ENCODE assay signal across 15 cellular contexts in the genomic region with DNA sequence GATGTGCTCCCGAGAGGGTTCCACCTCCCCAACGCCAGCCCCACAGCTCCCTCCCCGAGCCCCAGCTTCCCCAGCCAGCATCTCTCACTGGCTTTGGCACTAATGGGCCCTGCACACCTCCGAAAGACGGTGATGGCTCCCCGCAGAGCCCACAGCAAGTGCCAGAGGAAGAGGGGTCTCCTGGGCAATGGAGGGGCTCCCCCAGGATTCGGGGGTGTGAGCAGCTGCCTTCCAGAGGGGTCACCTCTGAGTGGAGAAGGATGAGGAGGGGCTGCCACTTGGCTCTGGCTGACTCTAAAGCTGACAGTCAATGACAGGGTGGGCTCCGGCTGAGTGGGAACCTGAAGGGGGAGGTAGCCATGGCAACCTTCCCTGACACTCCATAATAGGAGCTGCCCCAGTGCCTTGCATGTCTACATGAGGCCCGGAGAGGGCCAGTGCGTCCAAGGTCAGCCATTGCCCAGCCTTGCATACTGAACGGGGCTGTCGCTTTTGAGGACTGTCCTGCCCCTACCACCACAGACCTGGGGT.
DNase-seq lines count a peak whose midpoint lies in the region; ATAC-seq and TF ChIP-seq lines count a peak whose summit lies in the region.
"Had no signal": no experiment of that assay in that cellular context is flagged by ENCODE, and none has a peak within 500 bp of the region (broad histone marks: within the 10 kb centered on the region; RNA-seq: fewer than 3 reads in every experiment).

No MANE protein-coding gene starts in this region.

- peak; percentile 34; the same call in 2 of the 3 replicates for ATAC-seq in GM23338
- no peak for ATAC-seq in central memory CD8-positive, alpha-beta T cell (replicated peaks; ENCODE audit: extremely low read depth, poor library complexity, severe bottlenecking)
- ATAC-seq in HG03469 (IDR thresholded peaks at IDR 0.05; ENCODE audit: unreplicated experiment), result no peak

- no peak overlapping the region for H3K27ac Mint-ChIP-seq in GM23338
- peak overlapping the region; percentile 62 for H3K27ac Mint-ChIP-seq in central memory CD8-positive, alpha-beta T cell (ENCODE audit: low read depth)

- H2AFZ ChIP-seq in GM23338, result no peak overlapping the region
- no peak overlapping the region for H2AFZ ChIP-seq in osteoblast (ENCODE audit: low read length)
- H2AFZ ChIP-seq: GM23248 had no signal

- POLR2A ChIA-PET in A673 (lab: Charles Lee; ENCODE audit: low non-redundant PET), result no interaction called here

- H3K27ac ChIP-seq in BLaER1 treated with 17β-estradiol and CSF1 and Interleukin-3, amounts not matched to agents 10 nM and 100 nM, result no peak overlapping the region
- no peak overlapping the region for H3K27ac ChIP-seq in GM23338 (ENCODE audit: low read depth)
- H3K27ac ChIP-seq in osteoblast (ENCODE audit: low read depth, low read length), result no peak overlapping the region
- H3K27ac ChIP-seq in A673 (ENCODE audit: low read depth, low read length, poor library complexity, severe bottlenecking), result no peak overlapping the region
- H3K27ac ChIP-seq: GM23248, KMS-11, RWPE1 had no signal

- no peaks in the 10 kb centered on the region for H3K36me3 Mint-ChIP-seq in GM23338 (ENCODE audit: low read depth)
- H3K36me3 Mint-ChIP-seq in central memory CD8-positive, alpha-beta T cell (ENCODE audit: insufficient read depth), result peaks cover 2% of the 10 kb centered on the region

- no peaks in the 10 kb centered on the region for H3K9me3 Mint-ChIP-seq in GM23338
- H3K9me3 Mint-ChIP-seq in central memory CD8-positive, alpha-beta T cell, result no peaks in the 10 kb centered on the region

- TF ChIP-seq CTCF in GM23338 (conservative IDR thresholded peaks at IDR 0.05; ENCODE audit: low read depth in 2 of 2) (no peak), osteoblast (IDR thresholded peaks at IDR 0.05; ENCODE audit: extremely low read depth, low read depth, low read length) (no peak), A673 (conservative IDR thresholded peaks at IDR 0.05; ENCODE audit: low read depth, low read length) (no peak)

- CTCF ChIA-PET in A673 (lab: Charles Lee), result interaction anchor here (1.4 kb wide), 1 partner anchor 14 kb away, joined by 5 read pairs; no protein-coding TSS in a partner anchor

- intact Hi-C loops in A673 (cut with micrococcal nuclease; ENCODE audit: unreplicated experiment), result no loop called here

- DNase-seq in GM23338 (ENCODE audit: low spot score) (no peak), osteoblast (ENCODE audit: insufficient read length, low spot score, missing footprints) (peak; percentile 6), A673 (ENCODE audit: low spot score) (no peak), HK-2 (ENCODE audit: unreplicated experiment) (no peak)
- no peak for DNase-seq in central memory CD8-positive, alpha-beta T cell (ENCODE audit: low spot score in 2 of 2)
- DNase-seq: GM23248, MM.1S, NCI-H1417, NCI-H2029, NCI-H226, NCI-H526 had no signal

- BruUV-seq in A673 (replicated peaks; lab: Mats Ljungman, UMichigan), result no TSS peak

- H3K4me3 ChIP-seq in BLaER1 treated with 17β-estradiol and CSF1 and Interleukin-3, amounts not matched to agents 10 nM and 100 nM, result no peak overlapping the region
- H3K4me3 ChIP-seq in GM23338 (no peak overlapping the region), osteoblast (ENCODE audit: insufficient read depth, low read length) (no peak overlapping the region), A673 (ENCODE audit: low read depth, low read length, poor library complexity, severe bottlenecking) (no peak overlapping the region)
- H3K4me3 ChIP-seq: GM23248 had no signal

- no peaks in the 10 kb centered on the region for H3K36me3 ChIP-seq in BLaER1 treated with 17β-estradiol and CSF1 and Interleukin-3, amounts not matched to agents 10 nM and 100 nM
- H3K36me3 ChIP-seq in GM23338 (ENCODE audit: insufficient read depth) (no peaks in the 10 kb centered on the region), osteoblast (ENCODE audit: insufficient read depth, low read length) (no peaks in the 10 kb centered on the region), A673 (ENCODE audit: insufficient read depth, low read length, poor library complexity, severe bottlenecking) (no peaks in the 10 kb centered on the region)

- peaks cover 11% of the 10 kb centered on the region for H3K4me1 Mint-ChIP-seq in GM23338
- peaks cover 27% of the 10 kb centered on the region for H3K4me1 Mint-ChIP-seq in central memory CD8-positive, alpha-beta T cell

- peaks cover 9% of the 10 kb centered on the region for H3K27me3 Mint-ChIP-seq in GM23338 (ENCODE audit: insufficient read depth, low read depth, poor library complexity)
- H3K27me3 Mint-ChIP-seq in central memory CD8-positive, alpha-beta T cell, result no peaks in the 10 kb centered on the region

- no peaks in the 10 kb centered on the region for H3F3A ChIP-seq in GM23338 (replicated peaks; ENCODE audit: low read depth)

- H3K9me2 ChIP-seq in GM23338 (ENCODE audit: insufficient read depth), result no peaks in the 10 kb centered on the region

- no peak overlapping the region for H3K4me3 Mint-ChIP-seq in GM23338
- H3K4me3 Mint-ChIP-seq in central memory CD8-positive, alpha-beta T cell, result no peak overlapping the region

- H3K9ac ChIP-seq in BLaER1 treated with 17β-estradiol and CSF1 and Interleukin-3, amounts not matched to agents 10 nM and 100 nM, result no peak overlapping the region
- H3K9ac ChIP-seq: GM23248, KMS-11 had no signal

- H3K9me3 ChIP-seq in BLaER1 treated with 17β-estradiol and CSF1 and Interleukin-3, amounts not matched to agents 10 nM and 100 nM (replicated peaks in 1 of 11), result peaks cover 0 to 7% (median 6%) of the 10 kb centered on the region in 11 experiments; a peak in 7 of 22 replicates
- no peaks in the 10 kb centered on the region for H3K9me3 ChIP-seq in osteoblast (ENCODE audit: low read depth, low read length)
- H3K9me3 ChIP-seq in A673 (ENCODE audit: low read depth, low read length, poor library complexity, severe bottlenecking), result no peaks in the 10 kb centered on the region

- H3K79me2 ChIP-seq in GM23338 (replicated peaks; ENCODE audit: insufficient read depth) (no peaks in the 10 kb centered on the region), osteoblast (ENCODE audit: insufficient read depth, low read length) (no peaks in the 10 kb centered on the region)

- peaks cover 93 to 97% (median 95%) of the 10 kb centered on the region in 11 experiments for H3K27me3 ChIP-seq in BLaER1 treated with 17β-estradiol and CSF1 and Interleukin-3, amounts not matched to agents 10 nM and 100 nM
- H3K27me3 ChIP-seq in GM23338 (ENCODE audit: insufficient read depth) (no peaks in the 10 kb centered on the region), osteoblast (ENCODE audit: insufficient read depth, low read length) (peaks cover 31% of the 10 kb centered on the region), A673 (replicated peaks; ENCODE audit: insufficient read depth, low read depth, low read length, poor library complexity) (no peaks in the 10 kb centered on the region)

- H3K4me2 ChIP-seq in BLaER1 treated with 17β-estradiol and CSF1 and Interleukin-3, amounts not matched to agents 10 nM and 100 nM, result peak overlapping the region in 7 of 11 experiments; percentile 13 to 88 (median 77); a peak in 7 of 22 replicates
- H3K4me2 ChIP-seq in GM23338, result no peak overlapping the region
- H3K4me2 ChIP-seq in osteoblast (ENCODE audit: insufficient read depth, low read length), result no peak overlapping the region
- H3K4me2 ChIP-seq: KMS-11 had no signal

- H4K20me1 ChIP-seq in BLaER1 treated with 17β-estradiol and CSF1 and Interleukin-3, amounts not matched to agents 10 nM and 100 nM, result peaks cover 0 to 94% (median 45%) of the 10 kb centered on the region in 11 experiments; a peak in 19 of 22 replicates
- H4K20me1 ChIP-seq in GM23338 (replicated peaks; ENCODE audit: insufficient read depth) (no peaks in the 10 kb centered on the region), osteoblast (ENCODE audit: insufficient read depth, low read length) (no peaks in the 10 kb centered on the region)

- peaks cover 28 to 52% (median 44%) of the 10 kb centered on the region in 10 experiments for H3K4me1 ChIP-seq in BLaER1 treated with 17β-estradiol and CSF1 and Interleukin-3, amounts not matched to agents 10 nM and 100 nM
- H3K4me1 ChIP-seq in GM23338 (ENCODE audit: insufficient read depth) (no peaks in the 10 kb centered on the region), osteoblast (ENCODE audit: insufficient read depth, low read length) (peaks cover 24% of the 10 kb centered on the region), A673 (ENCODE audit: insufficient read depth, low read length, poor library complexity, severe bottlenecking) (no peaks in the 10 kb centered on the region)

TF ChIP-seq in GM23338, 12 proteins besides CTCF, POLR2A, EP300 and RAD21 (continues in another document):
- no peak for TF ChIP-seq POLR2AphosphoS5 (IDR thresholded peaks at IDR 0.05; ENCODE audit: low read depth)

Comparison
In these comparisons a context has a peak if more than half of its experiments do, and no peak if none do; other contexts are left out.
1. H3K4me2 ChIP-seq: peak in BLaER1 treated with 17β-estradiol and CSF1 and Interleukin-3, amounts not matched to agents 10 nM and 100 nM (7 of 11); none in GM23338 (single experiment) and osteoblast (single experiment).